Comparison of ENCODE assay signal across 1 cellular context in the genomic region with DNA sequence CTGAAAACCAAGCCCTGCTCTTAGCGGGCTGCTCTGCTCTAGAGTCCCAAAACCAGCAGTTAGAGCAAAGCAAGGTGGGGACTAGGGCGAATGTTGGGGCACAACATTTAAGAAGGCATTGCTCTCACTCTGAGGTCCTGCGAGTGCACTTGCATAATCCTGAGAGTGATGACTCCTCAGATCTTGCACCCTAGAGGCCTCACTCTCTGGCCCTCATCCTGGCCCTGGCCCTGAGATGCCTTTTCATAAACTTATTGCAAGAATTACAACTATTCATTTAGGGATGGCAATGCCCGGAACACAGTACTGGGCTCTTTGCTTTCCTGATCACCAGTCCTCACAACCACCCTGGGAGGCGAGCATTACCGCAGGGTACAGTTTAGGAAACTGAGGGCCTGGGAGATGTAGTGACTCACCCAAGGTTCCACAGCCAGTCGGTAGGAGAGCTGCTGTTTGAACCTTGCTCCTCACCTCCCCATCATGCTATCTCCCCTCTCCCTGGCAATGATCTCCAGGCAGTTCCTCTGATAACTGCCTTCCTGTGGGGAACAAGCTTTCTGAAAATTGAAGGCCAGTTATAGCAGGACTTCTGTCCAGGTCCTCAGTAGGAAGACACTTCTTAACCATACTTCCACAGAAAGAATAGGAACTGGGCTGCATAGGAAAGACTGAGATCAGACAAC.
TF ChIP-seq lines count a peak whose summit lies in the region.

No MANE protein-coding gene starts in this region.

TF ChIP-seq in HepG2, 621 proteins besides CTCF, POLR2A, EP300 and RAD21:
- TF ChIP-seq MEF2D (CRISPR knock-in tag; IDR thresholded peaks at IDR 0.05) (0 out of 2 replicates have a peak, but pooled peaks have one; percentile 27), KLF16 (CRISPR knock-in tag; IDR thresholded peaks at IDR 0.05) (0 out of 4 replicates have a peak, but pooled peaks of 1 of the 2 experiments have one; percentile 32), ZNF720 (CRISPR knock-in tag; IDR thresholded peaks at IDR 0.05) (no peak), ZNF567 (CRISPR knock-in tag; IDR thresholded peaks at IDR 0.05; ENCODE audit: borderline replicate concordance) (no peak), KDM3A (CRISPR knock-in tag; IDR thresholded peaks at IDR 0.05; ENCODE audit: low read depth) (no peak), FOSL2 (CRISPR knock-in tag; IDR thresholded peaks at IDR 0.05) (peak; percentile 48), ZNF713 (CRISPR knock-in tag; IDR thresholded peaks at IDR 0.05) (no peak), ZFX (CRISPR knock-in tag; IDR thresholded peaks at IDR 0.05; ENCODE audit: low read depth) (0 out of 2 replicates have a peak, but pooled peaks have one; percentile 21), ELF4 (CRISPR knock-in tag; IDR thresholded peaks at IDR 0.05; ENCODE audit: borderline replicate concordance) (no peak), ZKSCAN5 (CRISPR knock-in tag; IDR thresholded peaks at IDR 0.05) (peak; percentile 76; the same call in 1 of the 2 replicates), ZNF441 (CRISPR knock-in tag; IDR thresholded peaks at IDR 0.05; ENCODE audit: borderline replicate concordance) (peak; percentile 76; the same call in 1 of the 2 replicates), HCFC1 (IDR thresholded peaks at IDR 0.05; ENCODE audit: low read depth, low read length) (no peak), SALL1 (CRISPR knock-in tag; IDR thresholded peaks at IDR 0.05) (0 out of 2 replicates have a peak, but pooled peaks have one; percentile 35), SAP130 (CRISPR knock-in tag; IDR thresholded peaks at IDR 0.05; ENCODE audit: low read depth) (peak; percentile 12; the same call in 1 of the 2 replicates), ZMYM3 (CRISPR knock-in tag; IDR thresholded peaks at IDR 0.05) (0 out of 2 replicates have a peak, but pooled peaks have one; percentile 48), SP4 (CRISPR knock-in tag; IDR thresholded peaks at IDR 0.05) (0 out of 2 replicates have a peak, but pooled peaks have one; percentile 13), SAFB2 (CRISPR knock-in tag; IDR thresholded peaks at IDR 0.05; ENCODE audit: borderline replicate concordance, low read depth) (peak; percentile 52; the same call in 1 of the 2 replicates), ARID4A (CRISPR knock-in tag; IDR thresholded peaks at IDR 0.05; ENCODE audit: borderline replicate concordance) (no peak), ZNF580 (CRISPR knock-in tag; IDR thresholded peaks at IDR 0.05; ENCODE audit: borderline replicate concordance, low read depth) (no peak), ARID2 (CRISPR knock-in tag; IDR thresholded peaks at IDR 0.05; ENCODE audit: borderline replicate concordance) (no peak)
